ENCODE assay signal across 19 cellular contexts in genomic region chr18:23835076-23835475, GRCh38.
DNase-seq lines count a peak whose midpoint lies in the region; ATAC-seq and TF ChIP-seq lines count a peak whose summit lies in the region.
"Had no signal": no experiment of that assay in that cellular context is flagged by ENCODE, and none has a peak within 500 bp of the region (broad histone marks: within the 10 kb centered on the region; RNA-seq: fewer than 3 reads in every experiment).

No MANE protein-coding gene starts in this region.

- no peak overlapping the region for H2BK5ac ChIP-seq in trophoblast cell (ENCODE audit: low read depth, low read length, poor library complexity)

- no peaks in the 10 kb centered on the region for H3K36me3 Mint-ChIP-seq in CD4-positive, alpha-beta memory T cell

- no peak overlapping the region for H4K91ac ChIP-seq in trophoblast cell (ENCODE audit: low read depth, low read length)

- H3K27me3 Mint-ChIP-seq in CD4-positive, alpha-beta memory T cell = no peaks in the 10 kb centered on the region
- H3K27me3 Mint-ChIP-seq: dendritic cell treated with granulocyte-macrophage colony-stimulating factor and Interleukin-4, amounts not matched to agents 40 ng/mL and 50 ng/mL, for 4 days had no signal

- in situ Hi-C loops in SK-MEL-5 (cut with HindIII; ENCODE audit: low pct_unique_long_range_greater_than_20kb, low sequenced_read_pairs) = no loop called here

- no peaks in the 10 kb centered on the region for H3K9me3 Mint-ChIP-seq in CD4-positive, alpha-beta memory T cell
- H3K9me3 Mint-ChIP-seq: dendritic cell treated with granulocyte-macrophage colony-stimulating factor and Interleukin-4, amounts not matched to agents 40 ng/mL and 50 ng/mL, for 4 days; GM23338; nephron had no signal

- H3K9me3 ChIP-seq in trophoblast cell (ENCODE audit: insufficient read depth, low read depth, low read length) = no peaks in the 10 kb centered on the region
- no peaks in the 10 kb centered on the region for H3K9me3 ChIP-seq in CD4-positive, alpha-beta memory T cell (ENCODE audit: control insufficient read depth in 1 of 2, low read length in 2 of 2)
- H3K9me3 ChIP-seq: A549, left ventricle myocardium inferior had no signal

- no peak overlapping the region for H4K8ac ChIP-seq in trophoblast cell (ENCODE audit: low read depth, low read length)

- H3K14ac ChIP-seq in trophoblast cell (ENCODE audit: low read length) = no peak overlapping the region

- H3K4me2 ChIP-seq in trophoblast cell (ENCODE audit: low read length) = no peak overlapping the region
- H3K4me2 ChIP-seq: A549, GM23338 had no signal

- H3K4me3 ChIP-seq in fibroblast of pulmonary artery (replicated peaks; ENCODE audit: low read depth, low read length) (no peak overlapping the region), trophoblast cell (ENCODE audit: low read depth, low read length) (no peak overlapping the region)
- H3K4me3 ChIP-seq in CD4-positive, alpha-beta memory T cell (ENCODE audit: low read length in 2 of 2) = no peak overlapping the region
- H3K4me3 ChIP-seq: A549, GM23338, left ventricle myocardium inferior had no signal

- no peak overlapping the region for H2AK5ac ChIP-seq in trophoblast cell (ENCODE audit: low read length)

- H3K27ac ChIP-seq in trophoblast cell (ENCODE audit: low read depth, low read length) = no peak overlapping the region
- no peak overlapping the region for H3K27ac ChIP-seq in CD4-positive, alpha-beta memory T cell (ENCODE audit: low read depth, low read length)
- H3K27ac ChIP-seq: A549, left ventricle myocardium inferior, WERI-Rb-1 had no signal

- no peaks in the 10 kb centered on the region for H3K79me2 ChIP-seq in trophoblast cell (ENCODE audit: control insufficient read depth, insufficient read depth, low read length, poor library complexity)

- H3K4ac ChIP-seq in trophoblast cell (ENCODE audit: low read depth, low read length) = no peak overlapping the region

- no peak overlapping the region for H4K12ac ChIP-seq in trophoblast cell (ENCODE audit: low read depth, low read length)

- no peak overlapping the region for H2BK12ac ChIP-seq in trophoblast cell (ENCODE audit: low read length)

- no peak overlapping the region for H2BK120ac ChIP-seq in trophoblast cell (ENCODE audit: insufficient read depth, low read length, poor library complexity)

- intact Hi-C loops in CD4-positive, alpha-beta memory T cell (cut with micrococcal nuclease) = no loop called here

- peak overlapping the region in 1 of 7 donors; percentile 48 for H3K27ac Mint-ChIP-seq in CD4-positive, alpha-beta memory T cell
- H3K27ac Mint-ChIP-seq: dendritic cell treated with granulocyte-macrophage colony-stimulating factor and Interleukin-4, amounts not matched to agents 40 ng/mL and 50 ng/mL, for 4 days; GM23338; nephron had no signal

- no peak for ATAC-seq in GM19035 (IDR thresholded peaks at IDR 0.05; ENCODE audit: unreplicated experiment)
- ATAC-seq: A549, GM23338 had no signal

- no peaks in the 10 kb centered on the region for H3K27me3 ChIP-seq in trophoblast cell (ENCODE audit: insufficient read depth, low read length)
- H3K27me3 ChIP-seq in CD4-positive, alpha-beta memory T cell (ENCODE audit: insufficient read depth, low read length) = no peaks in the 10 kb centered on the region

- H2AFZ ChIP-seq in trophoblast cell (ENCODE audit: insufficient read depth, low read length, poor library complexity) = no peak overlapping the region
- H2AFZ ChIP-seq: GM23338 had no signal

- no peaks in the 10 kb centered on the region for H3K36me3 ChIP-seq in trophoblast cell (ENCODE audit: control insufficient read depth in 1 of 2, insufficient read depth in 2 of 2, low read length in 2 of 2)
- no peaks in the 10 kb centered on the region for H3K36me3 ChIP-seq in CD4-positive, alpha-beta memory T cell (ENCODE audit: insufficient read depth, low read length)
- H3K36me3 ChIP-seq: WERI-Rb-1 had no signal

- POLR2A ChIA-PET in CD4-positive, alpha-beta memory T cell (lab: Charles Lee; ENCODE audit: partially characterized antibody) = no interaction called here

- CTCF ChIA-PET in CD4-positive, alpha-beta memory T cell (lab: Charles Lee; ENCODE audit: partially characterized antibody) = no interaction called here

- TF ChIP-seq CTCF in fibroblast of pulmonary artery (IDR thresholded peaks at IDR 0.05; ENCODE audit: low read length, missing control alignments) = no peak

- H3K4me1 Mint-ChIP-seq in CD4-positive, alpha-beta memory T cell = peaks cover 2 to 7% (median 6%) of the 10 kb centered on the region in 4 donors
- H3K4me1 Mint-ChIP-seq: GM23338, nephron had no signal

- no CpG with 5 or more reads among the region's 3 CpGs for WGBS in trophoblast cell (ENCODE audit: extremely low coverage, insufficient coverage, insufficient read length)

- no peaks in the 10 kb centered on the region for H3K4me1 ChIP-seq in trophoblast cell (ENCODE audit: control insufficient read depth in 1 of 2, insufficient read depth in 2 of 2, low read length in 2 of 2)
- no peaks in the 10 kb centered on the region for H3K4me1 ChIP-seq in CD4-positive, alpha-beta memory T cell (ENCODE audit: insufficient read depth, low read length)
- H3K4me1 ChIP-seq: A549 had no signal

- no peaks in the 10 kb centered on the region for H3K79me1 ChIP-seq in trophoblast cell (ENCODE audit: low read length)

- no peak overlapping the region for H3K18ac ChIP-seq in trophoblast cell (ENCODE audit: low read length)

- H3K4me3 Mint-ChIP-seq in CD4-positive, alpha-beta memory T cell = no peak overlapping the region
- H3K4me3 Mint-ChIP-seq: dendritic cell treated with granulocyte-macrophage colony-stimulating factor and Interleukin-4, amounts not matched to agents 40 ng/mL and 50 ng/mL, for 4 days; GM23338; nephron had no signal

- DNase-seq in AG20443 (ENCODE audit: low spot score) (peak; percentile 26), SK-MEL-5 (ENCODE audit: low read depth, low spot score) (peak; percentile 68), fibroblast of pulmonary artery (ENCODE audit: low read depth) (peak; percentile 22), trophoblast cell (peak; percentile 87 to 89), iPS-NIHi7 (ENCODE audit: extremely low spot score) (no peak)
- DNase-seq in activated CD8-positive, alpha-beta memory T cell treated with anti-CD3 and anti-CD28 coated beads, Interleukin-2, amount 50 U/mL, for 48 hours = no peak
- DNase-seq in CD4-positive, alpha-beta memory T cell = no peak
- DNase-seq: activated effector memory CD4-positive, alpha-beta T cell treated with Interleukin-2 at 50 U/mL for 16 hours; Karpas-422; left ventricle myocardium inferior; NCI-H1694 treated with DMSO at 0.1 percent for 48 hours; NCI-H526 treated with DMSO at 0.1 percent for 48 hours; stimulated activated CD4-positive, alpha-beta T cell treated with anti-CD3 and anti-CD28 coated beads, Interleukin-1b, Interleukin-23, amount 100 ng/mL, for 48 hours; WERI-Rb-1 had no signal

- H3K9ac ChIP-seq in trophoblast cell (ENCODE audit: low read length) = no peak overlapping the region

- no peak overlapping the region for H3K23ac ChIP-seq in trophoblast cell (ENCODE audit: low read length)

Comparison
In these comparisons a context has a peak if more than half of its experiments do, and no peak if none do; other contexts are left out.
1. DNase-seq: peak in AG20443 (single experiment), SK-MEL-5 (single experiment), fibroblast of pulmonary artery (single experiment) and trophoblast cell (2 of 2); none in activated CD8-positive, alpha-beta memory T cell treated with anti-CD3 and anti-CD28 coated beads, Interleukin-2, amount 50 U/mL, for 48 hours (single experiment), CD4-positive, alpha-beta memory T cell (0 of 5) and iPS-NIHi7 (single experiment).